Comparison of ENCODE assay signal across 13 cellular contexts in genomic region chr15:23866832-23867231, GRCh38.
DNase-seq lines count a peak whose midpoint lies in the region; ATAC-seq and TF ChIP-seq lines count a peak whose summit lies in the region.
"Had no signal": no experiment of that assay in that cellular context is flagged by ENCODE, and none has a peak within 500 bp of the region (broad histone marks: within the 10 kb centered on the region; RNA-seq: fewer than 3 reads in every experiment).

No MANE protein-coding gene starts in this region.

- H3K4me1 Mint-ChIP-seq in neural crest cell: peaks cover 18% of the 10 kb centered on the region
- H3K4me1 Mint-ChIP-seq: activated CD4-positive, alpha-beta T cell treated with anti-CD3 and anti-CD28 coated beads, Interleukin-2, amount 10 ng/mL, durations not matched to agents 7 days and 5 days; activated naive CD8-positive, alpha-beta T cell treated with anti-CD3 and anti-CD28 coated beads for 36 hours had no signal

- H3K9me3 ChIP-seq in vagina: no peaks in the 10 kb centered on the region
- H3K9me3 ChIP-seq: neutrophil, thyroid gland had no signal

- H3K4me3 ChIP-seq in astrocyte of the cerebellum (ENCODE audit: low read depth, low read length) (no peak overlapping the region), vagina (no peak overlapping the region)
- H3K4me3 ChIP-seq: thyroid gland had no signal

- in situ Hi-C loops in G401 (cut with HindIII; ENCODE audit: low sequenced_read_pairs): no loop called here
- in situ Hi-C loops in astrocyte of the cerebellum (cut with HindIII; ENCODE audit: low sequenced_read_pairs): no loop called here

- no peak overlapping the region for H3K27ac ChIP-seq in vagina
- H3K27ac ChIP-seq: neutrophil, thyroid gland had no signal

- H3K27me3 ChIP-seq in vagina: no peaks in the 10 kb centered on the region
- H3K27me3 ChIP-seq: thyroid gland had no signal

- no peaks in the 10 kb centered on the region for H3K27me3 Mint-ChIP-seq in neural crest cell (ENCODE audit: low read depth)
- H3K27me3 Mint-ChIP-seq: activated CD4-positive, alpha-beta T cell treated with anti-CD3 and anti-CD28 coated beads, Interleukin-2, amount 10 ng/mL, durations not matched to agents 7 days and 5 days had no signal

- H3K4me3 Mint-ChIP-seq in neural crest cell: peak overlapping the region; percentile 2
- H3K4me3 Mint-ChIP-seq: activated CD4-positive, alpha-beta T cell treated with anti-CD3 and anti-CD28 coated beads, Interleukin-2, amount 10 ng/mL, durations not matched to agents 7 days and 5 days; activated naive CD8-positive, alpha-beta T cell treated with anti-CD3 and anti-CD28 coated beads for 36 hours had no signal

- DNase-seq in G401 (ENCODE audit: low spot score): peak; percentile 5
- DNase-seq in NAMALWA (ENCODE audit: low spot score): peak; percentile 54
- no peak for DNase-seq in astrocyte of the cerebellum (ENCODE audit: low read depth)
- no peak for DNase-seq in neural crest cell (ENCODE audit: low read depth, low spot score)
- no peak for DNase-seq in vagina (ENCODE audit: extremely low spot score in 2 of 2)
- no peak for DNase-seq in NCI-H2107 treated with DMSO at 0.1 percent for 48 hours (lab: John Stamatoyannopoulos, UW; ENCODE audit: unreplicated experiment)
- no peak for DNase-seq in islet precursor cell
- DNase-seq: activated CD4-positive, alpha-beta T cell treated with anti-CD3 and anti-CD28 coated beads, Interleukin-2, amount 10 ng/mL, durations not matched to agents 7 days and 5 days; activated naive CD8-positive, alpha-beta T cell treated with anti-CD3 and anti-CD28 coated beads for 36 hours; Right ventricle myocardium superior; thyroid gland had no signal

- intact Hi-C loops in vagina (cut with DNase I): no loop called here

- TF ChIP-seq CTCF in astrocyte of the cerebellum (IDR thresholded peaks at IDR 0.05; ENCODE audit: low read depth, low read length, missing control alignments) (peak; percentile 24), neural crest cell (conservative IDR thresholded peaks at IDR 0.05) (peak; percentile 58), vagina (IDR thresholded peaks at IDR 0.05) (peak in 1 of 3 experiments; percentile 30)

- no peak for ATAC-seq in esophagus mucosa

- H3K36me3 Mint-ChIP-seq in neural crest cell (ENCODE audit: low read depth): no peaks in the 10 kb centered on the region
- H3K36me3 Mint-ChIP-seq: activated naive CD8-positive, alpha-beta T cell treated with anti-CD3 and anti-CD28 coated beads for 36 hours had no signal

- H3K36me3 ChIP-seq in vagina: no peaks in the 10 kb centered on the region
- H3K36me3 ChIP-seq: neutrophil, thyroid gland had no signal

- H3K9me3 Mint-ChIP-seq in neural crest cell: no peaks in the 10 kb centered on the region
- H3K9me3 Mint-ChIP-seq: activated naive CD8-positive, alpha-beta T cell treated with anti-CD3 and anti-CD28 coated beads for 36 hours had no signal

- no peak overlapping the region for H3K27ac Mint-ChIP-seq in neural crest cell (ENCODE audit: unreplicated experiment)
- H3K27ac Mint-ChIP-seq: activated CD4-positive, alpha-beta T cell treated with anti-CD3 and anti-CD28 coated beads, Interleukin-2, amount 10 ng/mL, durations not matched to agents 7 days and 5 days; activated naive CD8-positive, alpha-beta T cell treated with anti-CD3 and anti-CD28 coated beads for 36 hours had no signal

- TF ChIP-seq POLR2A in vagina (IDR thresholded peaks at IDR 0.05): no peak

- no peaks in the 10 kb centered on the region for H3K4me1 ChIP-seq in vagina
- H3K4me1 ChIP-seq: thyroid gland had no signal

Comparison
In these comparisons a context has a peak if more than half of its experiments do, and no peak if none do; other contexts are left out.
1. DNase-seq: peak in G401 (single experiment) and NAMALWA (single experiment); none in astrocyte of the cerebellum (single experiment), neural crest cell (single experiment), vagina (0 of 2), NCI-H2107 treated with DMSO at 0.1 percent for 48 hours (single experiment) and islet precursor cell (single experiment).